In the genomic region with DNA sequence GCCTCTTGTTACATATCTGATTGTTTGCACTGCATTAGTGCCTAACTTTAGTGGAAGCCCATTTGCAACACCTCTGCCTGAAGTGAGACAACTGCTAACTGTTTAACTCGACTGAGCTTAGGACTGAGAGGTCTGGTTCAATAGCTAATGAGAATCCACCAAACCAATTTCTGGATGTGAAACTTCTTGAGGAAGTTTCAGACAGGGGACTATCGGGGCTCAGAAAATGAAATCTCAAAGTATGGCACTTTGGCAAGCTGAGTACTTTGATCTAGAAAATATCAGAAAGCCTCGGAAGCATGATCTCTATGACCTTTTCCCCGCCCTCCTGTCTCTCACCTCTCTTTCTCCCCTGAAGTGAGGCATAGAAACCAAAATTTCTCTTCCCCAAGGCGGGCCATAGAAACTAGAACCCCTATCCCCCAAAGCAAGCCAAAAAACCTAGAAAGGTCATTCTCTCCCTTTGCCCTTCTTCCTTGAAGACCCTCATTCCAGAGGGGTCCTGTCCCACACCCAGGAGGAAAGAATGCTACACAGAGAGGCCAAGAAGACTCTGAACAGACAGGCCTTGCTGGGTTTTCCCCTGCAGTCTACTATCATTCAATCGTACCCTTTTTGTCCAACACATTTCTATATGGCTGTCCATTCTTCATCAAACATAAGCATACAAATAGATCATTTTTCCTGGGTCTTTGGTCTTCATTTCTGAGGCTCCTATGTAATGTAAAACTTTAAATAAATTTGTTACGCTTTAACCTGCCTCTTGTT, we compare ENCODE assay signal across 16 cellular contexts.
A peak's percentile ranks its signal among the peaks of the same experiment; 100 is the strongest.
DNase-seq lines count a peak whose midpoint lies in the region; ATAC-seq, FAIRE-seq and TF ChIP-seq lines count a peak whose summit lies in the region.
"Had no signal": no experiment of that assay in that cellular context is flagged by ENCODE, and none has a peak within 500 bp of the region (broad histone marks: within the 10 kb centered on the region; RNA-seq: fewer than 3 reads in every experiment).

No MANE protein-coding gene starts in this region.

- TF ChIP-seq CTCF in K562 (IDR thresholded peaks at IDR 0.05 in 2 of 3, conservative IDR thresholded peaks at IDR 0.05 in 1 of 3; ENCODE audit: insufficient read depth in 2 of 3, low read depth in 1 of 3, low read length in 3 of 3) (no peak), type B pancreatic cell (conservative IDR thresholded peaks at IDR 0.05) (no peak)

- ATAC-seq in GM18858 (IDR thresholded peaks at IDR 0.05; ENCODE audit: unreplicated experiment) (peak; percentile 62), GM21447 (IDR thresholded peaks at IDR 0.05; ENCODE audit: unreplicated experiment) (peak; percentile 76), HG03139 (IDR thresholded peaks at IDR 0.05; ENCODE audit: unreplicated experiment) (peak; percentile 68), K562 (no peak)
- ATAC-seq in activated CD4-positive, alpha-beta T cell treated with anti-CD3 and anti-CD28 coated beads for 36 hours = no peak
- ATAC-seq: lower lobe of right lung had no signal

- no peak overlapping the region for H4K91ac ChIP-seq in trophoblast cell (ENCODE audit: low read depth, low read length)

- H3K9me3 Mint-ChIP-seq in activated naive CD4-positive, alpha-beta T cell treated with anti-CD3 and anti-CD28 coated beads for 36 hours = no peaks in the 10 kb centered on the region
- no peaks in the 10 kb centered on the region for H3K9me3 Mint-ChIP-seq in activated CD4-positive, alpha-beta T cell treated with anti-CD3 and anti-CD28 coated beads for 36 hours (ENCODE audit: low read depth)
- H3K9me3 Mint-ChIP-seq in type B pancreatic cell = no peaks in the 10 kb centered on the region

- TF ChIP-seq POLR2A in K562 (conservative IDR thresholded peaks at IDR 0.05) = no peak

- H3K27me3 ChIP-seq in K562 (ENCODE audit: control insufficient read depth in 2 of 2, insufficient read depth in 2 of 2, low read length in 2 of 2) (no peaks in the 10 kb centered on the region), trophoblast cell (ENCODE audit: insufficient read depth, low read length) (no peaks in the 10 kb centered on the region)
- H3K27me3 ChIP-seq: vagina had no signal

- no peaks in the 10 kb centered on the region for H3K36me3 Mint-ChIP-seq in activated naive CD4-positive, alpha-beta T cell treated with anti-CD3 and anti-CD28 coated beads for 36 hours (ENCODE audit: low read depth)
- no peaks in the 10 kb centered on the region for H3K36me3 Mint-ChIP-seq in activated CD4-positive, alpha-beta T cell treated with anti-CD3 and anti-CD28 coated beads for 36 hours (ENCODE audit: low read depth)
- H3K36me3 Mint-ChIP-seq in type B pancreatic cell = no peaks in the 10 kb centered on the region

- H2AFZ ChIP-seq in K562 (ENCODE audit: low read depth, low read length) = 0 out of 2 replicates have a peak overlapping the region, but pooled peaks have one; percentile 3
- no peak overlapping the region for H2AFZ ChIP-seq in trophoblast cell (ENCODE audit: insufficient read depth, low read length, poor library complexity)

- H3K4me1 ChIP-seq in K562 (replicated peaks in 1 of 2; ENCODE audit: control insufficient read depth in 2 of 2, insufficient read depth in 2 of 2, low read length in 2 of 2) (no peaks in the 10 kb centered on the region; a peak in 2 of 5 replicates), trophoblast cell (ENCODE audit: control insufficient read depth in 1 of 2, insufficient read depth in 2 of 2, low read length in 2 of 2) (no peaks in the 10 kb centered on the region)
- H3K4me1 ChIP-seq: Caco-2, lower lobe of right lung, vagina had no signal

- H3K4me2 ChIP-seq in K562 (ENCODE audit: insufficient read depth, low read length) (no peak overlapping the region), trophoblast cell (ENCODE audit: low read length) (no peak overlapping the region)

- no peak overlapping the region for H3K4ac ChIP-seq in trophoblast cell (ENCODE audit: low read depth, low read length)

- no peaks in the 10 kb centered on the region for H3K79me1 ChIP-seq in trophoblast cell (ENCODE audit: low read length)

- H2BK120ac ChIP-seq in trophoblast cell (ENCODE audit: insufficient read depth, low read length, poor library complexity) = no peak overlapping the region

- H3K4me3 ChIP-seq in K562 (no peak overlapping the region), trophoblast cell (ENCODE audit: low read depth, low read length) (no peak overlapping the region)
- H3K4me3 ChIP-seq: coronary artery, lower lobe of right lung, vagina had no signal

- POLR2A ChIA-PET in K562 (lab: Yijun Ruan, JAX) = no interaction called here
- POLR2A ChIA-PET in activated CD4-positive, alpha-beta T cell treated with anti-CD3 and anti-CD28 coated beads for 36 hours (lab: Charles Lee) = no interaction called here

- FAIRE-seq in K562 (lab: Jason Lieb, UNC) = no peak
- FAIRE-seq: TTC549 had no signal

- no peak overlapping the region for H2BK5ac ChIP-seq in trophoblast cell (ENCODE audit: low read depth, low read length, poor library complexity)

- no peak for TF ChIP-seq RAD21 in K562 (CRISPR knock-in tag; conservative IDR thresholded peaks at IDR 0.05 in 1 of 2, IDR thresholded peaks at IDR 0.05 in 1 of 2)

- intact Hi-C loops in K562 (cut with micrococcal nuclease) = no loop called here
- intact Hi-C loops in activated naive CD4-positive, alpha-beta T cell treated with anti-CD3 and anti-CD28 coated beads for 36 hours (cut with micrococcal nuclease) = no loop called here
- intact Hi-C loops in activated CD4-positive, alpha-beta T cell treated with anti-CD3 and anti-CD28 coated beads for 36 hours (cut with DNase I, micrococcal nuclease) = no loop called here

- no peak overlapping the region for H3K27ac Mint-ChIP-seq in activated naive CD4-positive, alpha-beta T cell treated with anti-CD3 and anti-CD28 coated beads for 36 hours
- H3K27ac Mint-ChIP-seq in activated CD4-positive, alpha-beta T cell treated with anti-CD3 and anti-CD28 coated beads for 36 hours = no peak overlapping the region
- no peak overlapping the region for H3K27ac Mint-ChIP-seq in type B pancreatic cell

- H3K27me3 Mint-ChIP-seq in activated naive CD4-positive, alpha-beta T cell treated with anti-CD3 and anti-CD28 coated beads for 36 hours (ENCODE audit: low read depth) = no peaks in the 10 kb centered on the region
- H3K27me3 Mint-ChIP-seq in activated CD4-positive, alpha-beta T cell treated with anti-CD3 and anti-CD28 coated beads for 36 hours = no peaks in the 10 kb centered on the region
- no peaks in the 10 kb centered on the region for H3K27me3 Mint-ChIP-seq in type B pancreatic cell
- H3K27me3 Mint-ChIP-seq: progenitor cell of endocrine pancreas had no signal

- 34% methylated on average over 4 of the region's 7 CpGs for WGBS in K562 (ENCODE audit: insufficient coverage, low coverage, missing lambda C conversion rate)
- WGBS in trophoblast cell (ENCODE audit: extremely low coverage, insufficient coverage, insufficient read length) = no CpG with 5 or more reads among the region's 7 CpGs

- H4K8ac ChIP-seq in trophoblast cell (ENCODE audit: low read depth, low read length) = no peak overlapping the region

- H3K9ac ChIP-seq in K562 (ENCODE audit: insufficient read depth in 1 of 2, low read depth in 2 of 2, low read length in 2 of 2) = no peak overlapping the region
- no peak overlapping the region for H3K9ac ChIP-seq in trophoblast cell (ENCODE audit: low read length)

- in situ Hi-C loops in K562 (cut with MboI) = loop anchor here (25.0 kb wide), 2 partner anchors 473 to 898 kb away; no protein-coding TSS in a partner anchor

- H2BK12ac ChIP-seq in trophoblast cell (ENCODE audit: low read length) = no peak overlapping the region

- H4K12ac ChIP-seq in trophoblast cell (ENCODE audit: low read depth, low read length) = no peak overlapping the region

- H3K27ac ChIP-seq in K562 (ENCODE audit: extremely low read depth, low read depth, low read length) = no peak overlapping the region
- H3K27ac ChIP-seq in trophoblast cell (ENCODE audit: low read depth, low read length) = no peak overlapping the region
- H3K27ac ChIP-seq: coronary artery, lower lobe of right lung, vagina had no signal

- H3K18ac ChIP-seq in trophoblast cell (ENCODE audit: low read length) = no peak overlapping the region

- H3K4me3 Mint-ChIP-seq in activated naive CD4-positive, alpha-beta T cell treated with anti-CD3 and anti-CD28 coated beads for 36 hours = no peak overlapping the region
- H3K4me3 Mint-ChIP-seq in activated CD4-positive, alpha-beta T cell treated with anti-CD3 and anti-CD28 coated beads for 36 hours = no peak overlapping the region
- H3K4me3 Mint-ChIP-seq in type B pancreatic cell = no peak overlapping the region

- H3K23ac ChIP-seq in trophoblast cell (ENCODE audit: low read length) = no peak overlapping the region

- no peak overlapping the region for H3K14ac ChIP-seq in trophoblast cell (ENCODE audit: low read length)

- peaks cover 13% of the 10 kb centered on the region for H3K4me1 Mint-ChIP-seq in activated naive CD4-positive, alpha-beta T cell treated with anti-CD3 and anti-CD28 coated beads for 36 hours (ENCODE audit: low read depth)
- peaks cover 20% of the 10 kb centered on the region for H3K4me1 Mint-ChIP-seq in activated CD4-positive, alpha-beta T cell treated with anti-CD3 and anti-CD28 coated beads for 36 hours
- no peaks in the 10 kb centered on the region for H3K4me1 Mint-ChIP-seq in type B pancreatic cell (ENCODE audit: unreplicated experiment)

- no peaks in the 10 kb centered on the region for H4K20me1 ChIP-seq in K562 (replicated peaks; ENCODE audit: control insufficient read depth, insufficient read depth, low read length)

- no peak for TF ChIP-seq EP300 in K562 (IDR thresholded peaks at IDR 0.05; ENCODE audit: low read length)

- CTCF ChIA-PET in K562 (lab: Yijun Ruan, JAX; ENCODE audit: low intra/inter-chr PET ratio) = no interaction called here
- CTCF ChIA-PET in activated naive CD4-positive, alpha-beta T cell treated with anti-CD3 and anti-CD28 coated beads for 36 hours (lab: Charles Lee) = interaction anchor here (0.7 kb wide), 1 partner anchor 65 kb away, joined by 3 read pairs; no protein-coding TSS in a partner anchor
- CTCF ChIA-PET in activated CD4-positive, alpha-beta T cell treated with anti-CD3 and anti-CD28 coated beads for 36 hours (lab: Charles Lee) = interaction anchor here (1.0 to 1.3 kb wide), 2 partner anchors 12 to 518 kb away, joined by 3 to 4 read pairs; no protein-coding TSS in a partner anchor

- no peaks in the 10 kb centered on the region for H3K9me3 ChIP-seq in K562 (replicated peaks; ENCODE audit: control insufficient read depth, insufficient read depth, low read depth, low read length)
- H3K9me3 ChIP-seq in trophoblast cell (ENCODE audit: insufficient read depth, low read depth, low read length) = no peaks in the 10 kb centered on the region
- H3K9me3 ChIP-seq: Caco-2, lower lobe of right lung, vagina had no signal

- DNase-seq in K562 (ENCODE audit: extremely low read depth in 1 of 4, low spot score in 3 of 4) (no peak), trophoblast cell (no peak), type B pancreatic cell (ENCODE audit: extremely low spot score, unreplicated experiment) (no peak)
- no peak for DNase-seq in activated naive CD4-positive, alpha-beta T cell treated with anti-CD3 and anti-CD28 coated beads for 36 hours
- no peak for DNase-seq in activated CD4-positive, alpha-beta T cell treated with anti-CD3 and anti-CD28 coated beads for 36 hours
- DNase-seq: activated effector memory CD4-positive, alpha-beta T cell treated with anti-CD3 and anti-CD28 coated beads, Interleukin-2, amount 50 U/mL, for 16 hours; Caco-2; lower lobe of right lung; NCI-H1092 treated with DMSO at 0.1 percent for 48 hours had no signal

- no TSS peak for BruUV-seq in K562 (replicated peaks; lab: Mats Ljungman, UMichigan)

- H3K79me2 ChIP-seq in K562 (ENCODE audit: control insufficient read depth, insufficient read depth, low read length) = no peaks in the 10 kb centered on the region
- H3K79me2 ChIP-seq in trophoblast cell (ENCODE audit: control insufficient read depth, insufficient read depth, low read length, poor library complexity) = no peaks in the 10 kb centered on the region

- H3K9me1 ChIP-seq in K562 (ENCODE audit: control insufficient read depth, insufficient read depth, low read length) = no peaks in the 10 kb centered on the region

- H3K36me3 ChIP-seq in K562 (ENCODE audit: control insufficient read depth, insufficient read depth, low read length) (no peaks in the 10 kb centered on the region), trophoblast cell (ENCODE audit: control insufficient read depth in 1 of 2, insufficient read depth in 2 of 2, low read length in 2 of 2) (no peaks in the 10 kb centered on the region)
- H3K36me3 ChIP-seq: lower lobe of right lung, vagina had no signal

- no peak overlapping the region for H2AK5ac ChIP-seq in trophoblast cell (ENCODE audit: low read length)

Comparison
In these comparisons a context has a peak if more than half of its experiments do, and no peak if none do; other contexts are left out.
1. ATAC-seq: peak in GM18858 (single experiment), GM21447 (single experiment) and HG03139 (single experiment); none in K562 (single experiment) and activated CD4-positive, alpha-beta T cell treated with anti-CD3 and anti-CD28 coated beads for 36 hours (single experiment).